Comparison of ENCODE assay signal across 9 cellular contexts in genomic region chr3:16907245-16907644, GRCh38. TPM values are rescaled to one million over a fixed set of nuclear protein-coding genes. Genes with fewer than 3 reads are reported as not detected.
DNase-seq lines count a peak whose midpoint lies in the region; ATAC-seq and TF ChIP-seq lines count a peak whose summit lies in the region.
"Had no signal": no experiment of that assay in that cellular context is flagged by ENCODE, and none has a peak within 500 bp of the region (broad histone marks: within the 10 kb centered on the region; RNA-seq: fewer than 3 reads in every experiment).

No MANE protein-coding gene starts in this region.

- no peak overlapping the region for H2AFZ ChIP-seq in trophoblast cell (ENCODE audit: insufficient read depth, low read length, poor library complexity)

- H2BK12ac ChIP-seq in trophoblast cell (ENCODE audit: low read length): no peak overlapping the region

- no peaks in the 10 kb centered on the region for H3K79me1 ChIP-seq in trophoblast cell (ENCODE audit: low read length)

- ATAC-seq in activated T-cell treated with anti-CD3 and anti-CD28 coated beads, Interleukin-2, amount 50 U/mL, for 4 hours: peak; percentile 33 to 34
- peak; percentile 72 for ATAC-seq in HG02885 (IDR thresholded peaks at IDR 0.05; ENCODE audit: poor library complexity, unreplicated experiment)
- peak; percentile 67 for ATAC-seq in activated naive CD8-positive, alpha-beta T cell treated with anti-CD3 and anti-CD28 coated beads, Interleukin-2, amount 50 U/mL, for 24 hours

- H2AK5ac ChIP-seq in trophoblast cell (ENCODE audit: low read length): no peak overlapping the region

- no peak overlapping the region for H4K12ac ChIP-seq in trophoblast cell (ENCODE audit: low read depth, low read length)

- no peak overlapping the region for H3K23ac ChIP-seq in trophoblast cell (ENCODE audit: low read length)

- no peak overlapping the region for H2BK120ac ChIP-seq in trophoblast cell (ENCODE audit: insufficient read depth, low read length, poor library complexity)

- H3K4ac ChIP-seq in trophoblast cell (ENCODE audit: low read depth, low read length): no peak overlapping the region

- no peak for TF ChIP-seq EP300 in stomach (IDR thresholded peaks at IDR 0.05)

- H3K9ac ChIP-seq in trophoblast cell (ENCODE audit: low read length): no peak overlapping the region

- peaks cover 79% of the 10 kb centered on the region for H3K4me1 Mint-ChIP-seq in activated T-cell treated with anti-CD3 and anti-CD28 coated beads, Interleukin-2, amount 50 U/mL, for 4 hours (ENCODE audit: low read depth)
- H3K4me1 Mint-ChIP-seq in activated naive CD8-positive, alpha-beta T cell treated with anti-CD3 and anti-CD28 coated beads, Interleukin-2, amount 50 U/mL, for 24 hours: peaks cover 86% of the 10 kb centered on the region

- TF ChIP-seq CTCF in stomach (IDR thresholded peaks at IDR 0.05): no peak

- H3K27ac ChIP-seq in stomach: peak overlapping the region in 4 of 5 donors; percentile 5 to 64 (median 22)
- H3K27ac ChIP-seq in trophoblast cell (ENCODE audit: low read depth, low read length): no peak overlapping the region
- H3K27ac ChIP-seq: C4-2B had no signal

- H4K91ac ChIP-seq in trophoblast cell (ENCODE audit: low read depth, low read length): no peak overlapping the region

- H3K4me3 ChIP-seq in stomach (no peak overlapping the region), trophoblast cell (ENCODE audit: low read depth, low read length) (no peak overlapping the region)

- H3K4me3 Mint-ChIP-seq in activated T-cell treated with anti-CD3 and anti-CD28 coated beads, Interleukin-2, amount 50 U/mL, for 4 hours: no peak overlapping the region
- H3K4me3 Mint-ChIP-seq in activated naive CD8-positive, alpha-beta T cell treated with anti-CD3 and anti-CD28 coated beads, Interleukin-2, amount 50 U/mL, for 24 hours: peak overlapping the region; percentile 36

- TF ChIP-seq POLR2A in stomach (IDR thresholded peaks at IDR 0.05): no peak

- H3K27ac Mint-ChIP-seq in activated naive CD8-positive, alpha-beta T cell treated with anti-CD3 and anti-CD28 coated beads, Interleukin-2, amount 50 U/mL, for 24 hours: peak overlapping the region; percentile 75

- no peak overlapping the region for H3K4me2 ChIP-seq in trophoblast cell (ENCODE audit: low read length)

- H3K4me1 ChIP-seq in stomach (peaks cover 10 to 45% (median 23%) of the 10 kb centered on the region in 4 donors), trophoblast cell (ENCODE audit: control insufficient read depth in 1 of 2, insufficient read depth in 2 of 2, low read length in 2 of 2) (no peaks in the 10 kb centered on the region)

- H2BK5ac ChIP-seq in trophoblast cell (ENCODE audit: low read depth, low read length, poor library complexity): no peak overlapping the region

- H3K18ac ChIP-seq in trophoblast cell (ENCODE audit: low read length): no peak overlapping the region

- no peak overlapping the region for H3K14ac ChIP-seq in trophoblast cell (ENCODE audit: low read length)

- H3K27me3 ChIP-seq in stomach (no peaks in the 10 kb centered on the region), trophoblast cell (ENCODE audit: insufficient read depth, low read length) (no peaks in the 10 kb centered on the region)

- H3K36me3 Mint-ChIP-seq in activated T-cell treated with anti-CD3 and anti-CD28 coated beads, Interleukin-2, amount 50 U/mL, for 4 hours (ENCODE audit: insufficient read depth): peaks cover 9% of the 10 kb centered on the region
- H3K36me3 Mint-ChIP-seq in activated naive CD8-positive, alpha-beta T cell treated with anti-CD3 and anti-CD28 coated beads, Interleukin-2, amount 50 U/mL, for 24 hours (ENCODE audit: low read depth): peaks cover 5% of the 10 kb centered on the region

- no peak overlapping the region for H4K8ac ChIP-seq in trophoblast cell (ENCODE audit: low read depth, low read length)

- DNase-seq in activated T-cell treated with anti-CD3 and anti-CD28 coated beads, Interleukin-2, amount 50 U/mL, for 4 hours: no peak
- DNase-seq in activated T-cell treated with anti-CD3 and anti-CD28 coated beads for 4 hours: no peak
- DNase-seq in activated naive CD8-positive, alpha-beta T cell treated with anti-CD3 and anti-CD28 coated beads, Interleukin-2, amount 50 U/mL, for 24 hours: no peak
- no peak for DNase-seq in stomach
- DNase-seq in trophoblast cell: no peak
- no peak for DNase-seq in NCI-H2196 treated with DMSO at 0.1 percent for 48 hours (lab: John Stamatoyannopoulos, UW; ENCODE audit: unreplicated experiment)
- DNase-seq in SHP77 (lab: John Stamatoyannopoulos, UW): no peak

- H3K9me3 ChIP-seq in stomach: no peaks in the 10 kb centered on the region
- no peaks in the 10 kb centered on the region for H3K9me3 ChIP-seq in trophoblast cell (ENCODE audit: insufficient read depth, low read depth, low read length)

- no peaks in the 10 kb centered on the region for H3K9me3 Mint-ChIP-seq in activated T-cell treated with anti-CD3 and anti-CD28 coated beads, Interleukin-2, amount 50 U/mL, for 4 hours
- H3K9me3 Mint-ChIP-seq in activated naive CD8-positive, alpha-beta T cell treated with anti-CD3 and anti-CD28 coated beads, Interleukin-2, amount 50 U/mL, for 24 hours: no peaks in the 10 kb centered on the region

- H3K36me3 ChIP-seq in stomach (no peaks in the 10 kb centered on the region), trophoblast cell (ENCODE audit: control insufficient read depth in 1 of 2, insufficient read depth in 2 of 2, low read length in 2 of 2) (no peaks in the 10 kb centered on the region)

- intact Hi-C loops in stomach (cut with DNase I; ENCODE audit: low total_unique reads): no loop called here

- H3K27me3 Mint-ChIP-seq in activated T-cell treated with anti-CD3 and anti-CD28 coated beads, Interleukin-2, amount 50 U/mL, for 4 hours (ENCODE audit: low read depth): no peaks in the 10 kb centered on the region
- no peaks in the 10 kb centered on the region for H3K27me3 Mint-ChIP-seq in activated naive CD8-positive, alpha-beta T cell treated with anti-CD3 and anti-CD28 coated beads, Interleukin-2, amount 50 U/mL, for 24 hours

- no peaks in the 10 kb centered on the region for H3K79me2 ChIP-seq in trophoblast cell (ENCODE audit: control insufficient read depth, insufficient read depth, low read length, poor library complexity)

RNA-seq across cellular contexts. Expression of gene PLCL2, which starts 22.5 kb away (rescaled TPM):
- total RNA-seq in activated T-cell treated with anti-CD3 and anti-CD28 coated beads, Interleukin-2, amount 50 U/mL, for 4 hours: 10 to 100 TPM; 12.6 to 14.2 (median 12.7) TPM
- 10 to 100 TPM in 3 of 5 donors, 1 to 10 TPM in 2; 2.9 to 34.9 (median 14.3) TPM for total RNA-seq in stomach
- 1 to 10 TPM; 1.0 to 5.8 (median 5.5) TPM for polyA plus RNA-seq in stomach
- 5.8 and 5.9 TPM in 2 replicates for polyA plus RNA-seq in trophoblast cell (2013)
